In the genomic region with DNA sequence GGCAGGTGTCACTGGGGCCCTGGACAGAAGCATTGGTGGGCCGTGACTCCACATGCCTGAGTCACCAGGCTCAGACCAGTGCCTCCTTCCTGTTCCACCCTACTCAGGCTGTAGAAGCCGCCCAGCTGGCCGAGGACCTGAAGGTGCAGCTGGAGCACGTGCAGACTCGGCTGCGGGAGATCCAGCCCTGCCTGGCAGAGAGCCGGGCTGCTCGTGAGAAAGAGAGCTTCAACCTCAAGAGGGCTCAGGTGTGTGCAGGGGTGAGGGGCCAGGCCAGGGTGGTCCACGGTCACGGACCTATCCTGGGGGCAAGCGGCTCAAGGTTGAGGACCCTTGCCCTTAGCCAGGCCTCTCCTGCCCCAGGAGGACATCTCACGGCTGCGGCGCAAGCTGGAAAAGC, we compare ENCODE assay signal across 22 cellular contexts. TPM values are rescaled to one million over a fixed set of nuclear protein-coding genes. Genes with fewer than 3 reads are reported as not detected.
DNase-seq lines count a peak whose midpoint lies in the region; ATAC-seq and TF ChIP-seq lines count a peak whose summit lies in the region.
"Had no signal": no experiment of that assay in that cellular context is flagged by ENCODE, and none has a peak within 500 bp of the region (broad histone marks: within the 10 kb centered on the region; RNA-seq: fewer than 3 reads in every experiment).

No MANE protein-coding gene starts in this region.

- H3K4me3 ChIP-seq in spleen = no peak overlapping the region
- no peak overlapping the region for H3K4me3 ChIP-seq in effector memory CD4-positive, alpha-beta T cell (ENCODE audit: insufficient read depth, low read depth, low read length, poor library complexity, severe bottlenecking)
- H3K4me3 ChIP-seq: GM23248, HAP-1, PC-9, SJSA1 had no signal

- H3K27me3 Mint-ChIP-seq in activated T-cell treated with anti-CD3 and anti-CD28 coated beads, Interleukin-2, amount 50 U/mL, for 24 hours = no peaks in the 10 kb centered on the region
- H3K27me3 Mint-ChIP-seq in T-helper 17 cell = peaks cover under 1% of the 10 kb centered on the region
- H3K27me3 Mint-ChIP-seq: CD4-positive, CD25-positive, alpha-beta regulatory T cell had no signal

- WGBS in spleen, 5 donors = 84 to 92% (median 90%) methylated on average over 12 to 14 of the region's 14 CpGs

- peaks cover 90% of the 10 kb centered on the region for H3K36me3 Mint-ChIP-seq in activated T-cell treated with anti-CD3 and anti-CD28 coated beads, Interleukin-2, amount 50 U/mL, for 24 hours (ENCODE audit: low read depth)
- H3K36me3 Mint-ChIP-seq in T-helper 17 cell (ENCODE audit: low read depth) = peaks cover 20% of the 10 kb centered on the region

- ATAC-seq in T-helper 17 cell (no peak), HG02623 (IDR thresholded peaks at IDR 0.05; ENCODE audit: unreplicated experiment) (no peak)

- H3K36me3 ChIP-seq in spleen = peaks cover 5 to 81% (median 79%) of the 10 kb centered on the region in 6 donors
- H3K36me3 ChIP-seq in effector memory CD4-positive, alpha-beta T cell (ENCODE audit: control insufficient read depth, insufficient read depth, low read length) = peaks cover 59% of the 10 kb centered on the region

- peaks cover 12 to 58% (median 45%) of the 10 kb centered on the region in 6 donors for H3K4me1 ChIP-seq in spleen
- H3K4me1 ChIP-seq in effector memory CD4-positive, alpha-beta T cell (ENCODE audit: control insufficient read depth, insufficient read depth, low read length, poor library complexity, severe bottlenecking) = peaks cover 10% of the 10 kb centered on the region

- H3K4me1 Mint-ChIP-seq in activated T-cell treated with anti-CD3 and anti-CD28 coated beads, Interleukin-2, amount 50 U/mL, for 24 hours (ENCODE audit: low read depth) = peaks cover 18% of the 10 kb centered on the region
- peaks cover 27% of the 10 kb centered on the region for H3K4me1 Mint-ChIP-seq in T-helper 17 cell

- H3K27ac ChIP-seq in spleen = no peak overlapping the region
- H3K27ac ChIP-seq in effector memory CD4-positive, alpha-beta T cell (ENCODE audit: insufficient read depth, low read length, poor library complexity, severe bottlenecking) = no peak overlapping the region
- H3K27ac ChIP-seq: GM23248, PC-9, SJSA1 had no signal

- intact Hi-C loops in spleen (cut with DNase I; ENCODE audit: low total_unique reads) = loop anchor here (10.0 kb wide), 1 partner anchor 47 kb away; no protein-coding TSS in a partner anchor

- H3K9me3 Mint-ChIP-seq in activated T-cell treated with anti-CD3 and anti-CD28 coated beads, Interleukin-2, amount 50 U/mL, for 24 hours = no peaks in the 10 kb centered on the region
- H3K9me3 Mint-ChIP-seq: CD4-positive, CD25-positive, alpha-beta regulatory T cell had no signal

- peak overlapping the region; percentile 9 for H3K27ac Mint-ChIP-seq in activated T-cell treated with anti-CD3 and anti-CD28 coated beads, Interleukin-2, amount 50 U/mL, for 24 hours
- peak overlapping the region; percentile 90 for H3K27ac Mint-ChIP-seq in T-helper 17 cell

- peaks cover 0 to 13% (median 0%) of the 10 kb centered on the region in 7 donors for H3K27me3 ChIP-seq in spleen (replicated peaks in 1 of 7)
- no peaks in the 10 kb centered on the region for H3K27me3 ChIP-seq in effector memory CD4-positive, alpha-beta T cell (replicated peaks; ENCODE audit: control insufficient read depth, insufficient read depth, low read length, poor library complexity, severe bottlenecking)
- H3K27me3 ChIP-seq: BE2C, SJSA1 had no signal

- DNase-seq in activated T-cell treated with anti-CD3 and anti-CD28 coated beads, Interleukin-2, amount 50 U/mL, for 24 hours = no peak
- no peak for DNase-seq in activated T-cell treated with anti-CD3 and anti-CD28 coated beads, Interleukin-2, amount 50 U/mL, for 48 hours
- DNase-seq in T-helper 17 cell (no peak), iris pigment epithelial cell (ENCODE audit: low read depth) (peak; percentile 28), spleen (peak; percentile 69), KBM-7 (no peak)
- no peak for DNase-seq in effector memory CD4-positive, alpha-beta T cell
- DNase-seq: 8988T; BE2C; Calu3; CD4-positive, CD25-positive, alpha-beta regulatory T cell; GM23248; KG1; NCI-H1105 treated with DMSO at 0.1 percent for 48 hours; NCI-H1694 treated with DMSO at 0.1 percent for 48 hours; NCI-H2107; NCI-H2227 treated with DMSO at 0.1 percent for 48 hours; NCI-H510A treated with DMSO at 0.1 percent for 48 hours had no signal

- no peak for TF ChIP-seq CTCF in spleen (IDR thresholded peaks at IDR 0.05 in 8 of 11, conservative IDR thresholded peaks at IDR 0.05 in 3 of 11)

- in situ Hi-C loops in KBM-7 (cut with MboI; ENCODE audit: low pct_unique_long_range_greater_than_20kb, low sequenced_read_pairs) = no loop called here

- H3K4me3 Mint-ChIP-seq in activated T-cell treated with anti-CD3 and anti-CD28 coated beads, Interleukin-2, amount 50 U/mL, for 24 hours = no peak overlapping the region
- H3K4me3 Mint-ChIP-seq in T-helper 17 cell = no peak overlapping the region

- H3K9me3 ChIP-seq in T-helper 17 cell (ENCODE audit: control insufficient read depth, low read length, poor library complexity, severe bottlenecking) (no peaks in the 10 kb centered on the region), spleen (no peaks in the 10 kb centered on the region)
- no peaks in the 10 kb centered on the region for H3K9me3 ChIP-seq in effector memory CD4-positive, alpha-beta T cell (ENCODE audit: control insufficient read depth, low read length)
- H3K9me3 ChIP-seq: BE2C, HAP-1, SJSA1 had no signal

- TF ChIP-seq POLR2A in spleen (IDR thresholded peaks at IDR 0.05) = no peak

RNA-seq across cellular contexts. Expression of a gene that starts 9.6 kb away (rescaled TPM):
- total RNA-seq in T-helper 17 cell (10 to 100 TPM; 57.8 to 64.5 TPM), spleen (100 to 1,000 TPM in 2 of 7 donors, 10 to 100 TPM in 5; 65.9 to 111 (median 88.8) TPM)
- 10 to 100 TPM; 38.1 to 63.9 (median 50.0) TPM for polyA plus RNA-seq in spleen

RNA-seq across cellular contexts. Expression of a gene that starts 9.9 kb away (rescaled TPM):
- 1 to 10 TPM; 1.1 to 2.0 TPM for total RNA-seq in T-helper 17 cell
- total RNA-seq in spleen = 1 to 10 TPM; 3.1 to 7.2 (median 4.1) TPM
- 10 to 100 TPM in 1 of 3 donors, 1 to 10 TPM in 2; 8.2 to 15.5 (median 8.3) TPM for polyA plus RNA-seq in spleen

RNA-seq across cellular contexts. Expression of a gene that starts 15.3 kb away (rescaled TPM):
- total RNA-seq in T-helper 17 cell = 1 to 10 TPM; 1.4 to 1.5 TPM
- 10 to 100 TPM in 5 of 7 donors, 1 to 10 TPM in 2; 7.6 to 13.9 (median 12.5) TPM for total RNA-seq in spleen
- 1 to 10 TPM; 1.3 to 3.1 (median 1.7) TPM for polyA plus RNA-seq in spleen

RNA-seq across cellular contexts. Expression of a gene that starts 23.5 kb away (rescaled TPM):
- total RNA-seq in T-helper 17 cell (10 to 100 TPM; 31.6 to 38.1 TPM), spleen (10 to 100 TPM; 28.5 to 36.7 (median 34.0) TPM)
- polyA plus RNA-seq in spleen = 10 to 100 TPM; 30.3 to 51.6 (median 42.8) TPM

Comparison
In these comparisons a context has a peak if more than half of its experiments do, and no peak if none do; other contexts are left out.
1. DNase-seq: peak in iris pigment epithelial cell (single experiment) and spleen (single experiment); none in activated T-cell treated with anti-CD3 and anti-CD28 coated beads, Interleukin-2, amount 50 U/mL, for 24 hours (single experiment), activated T-cell treated with anti-CD3 and anti-CD28 coated beads, Interleukin-2, amount 50 U/mL, for 48 hours (0 of 2), T-helper 17 cell (0 of 3), effector memory CD4-positive, alpha-beta T cell (0 of 3) and KBM-7 (single experiment).